ENCODE assay signal across 1 cellular context in the genomic region with DNA sequence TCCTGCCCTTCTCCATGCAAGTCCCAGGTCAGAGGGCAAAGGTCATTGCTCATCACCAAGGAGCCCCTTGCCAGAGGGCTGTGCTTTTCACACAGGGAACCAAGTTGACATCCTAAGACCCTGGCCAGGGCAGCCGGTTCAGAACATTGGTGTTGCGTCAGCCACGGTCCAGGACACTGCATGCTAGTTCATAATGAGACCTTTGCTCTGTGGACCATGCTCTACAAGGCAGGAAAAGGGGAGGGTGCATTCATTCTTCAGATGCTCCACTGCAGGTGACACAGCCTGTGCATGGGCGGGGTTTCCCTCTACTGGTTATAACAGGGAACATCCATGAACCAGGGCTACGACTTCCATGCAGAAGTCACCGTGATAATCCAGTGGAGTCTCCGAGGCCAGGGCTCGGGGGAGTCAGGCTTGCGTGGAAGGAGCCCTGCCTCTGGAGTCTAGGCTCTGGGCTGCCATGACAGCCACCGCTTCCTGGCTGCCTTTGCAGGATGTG.
TF ChIP-seq lines count a peak whose summit lies in the region.

No MANE protein-coding gene starts in this region.

TF ChIP-seq in GM23338, 12 proteins besides CTCF, POLR2A, EP300 and RAD21 (continued from another document):
- TF ChIP-seq, protein P1, sequence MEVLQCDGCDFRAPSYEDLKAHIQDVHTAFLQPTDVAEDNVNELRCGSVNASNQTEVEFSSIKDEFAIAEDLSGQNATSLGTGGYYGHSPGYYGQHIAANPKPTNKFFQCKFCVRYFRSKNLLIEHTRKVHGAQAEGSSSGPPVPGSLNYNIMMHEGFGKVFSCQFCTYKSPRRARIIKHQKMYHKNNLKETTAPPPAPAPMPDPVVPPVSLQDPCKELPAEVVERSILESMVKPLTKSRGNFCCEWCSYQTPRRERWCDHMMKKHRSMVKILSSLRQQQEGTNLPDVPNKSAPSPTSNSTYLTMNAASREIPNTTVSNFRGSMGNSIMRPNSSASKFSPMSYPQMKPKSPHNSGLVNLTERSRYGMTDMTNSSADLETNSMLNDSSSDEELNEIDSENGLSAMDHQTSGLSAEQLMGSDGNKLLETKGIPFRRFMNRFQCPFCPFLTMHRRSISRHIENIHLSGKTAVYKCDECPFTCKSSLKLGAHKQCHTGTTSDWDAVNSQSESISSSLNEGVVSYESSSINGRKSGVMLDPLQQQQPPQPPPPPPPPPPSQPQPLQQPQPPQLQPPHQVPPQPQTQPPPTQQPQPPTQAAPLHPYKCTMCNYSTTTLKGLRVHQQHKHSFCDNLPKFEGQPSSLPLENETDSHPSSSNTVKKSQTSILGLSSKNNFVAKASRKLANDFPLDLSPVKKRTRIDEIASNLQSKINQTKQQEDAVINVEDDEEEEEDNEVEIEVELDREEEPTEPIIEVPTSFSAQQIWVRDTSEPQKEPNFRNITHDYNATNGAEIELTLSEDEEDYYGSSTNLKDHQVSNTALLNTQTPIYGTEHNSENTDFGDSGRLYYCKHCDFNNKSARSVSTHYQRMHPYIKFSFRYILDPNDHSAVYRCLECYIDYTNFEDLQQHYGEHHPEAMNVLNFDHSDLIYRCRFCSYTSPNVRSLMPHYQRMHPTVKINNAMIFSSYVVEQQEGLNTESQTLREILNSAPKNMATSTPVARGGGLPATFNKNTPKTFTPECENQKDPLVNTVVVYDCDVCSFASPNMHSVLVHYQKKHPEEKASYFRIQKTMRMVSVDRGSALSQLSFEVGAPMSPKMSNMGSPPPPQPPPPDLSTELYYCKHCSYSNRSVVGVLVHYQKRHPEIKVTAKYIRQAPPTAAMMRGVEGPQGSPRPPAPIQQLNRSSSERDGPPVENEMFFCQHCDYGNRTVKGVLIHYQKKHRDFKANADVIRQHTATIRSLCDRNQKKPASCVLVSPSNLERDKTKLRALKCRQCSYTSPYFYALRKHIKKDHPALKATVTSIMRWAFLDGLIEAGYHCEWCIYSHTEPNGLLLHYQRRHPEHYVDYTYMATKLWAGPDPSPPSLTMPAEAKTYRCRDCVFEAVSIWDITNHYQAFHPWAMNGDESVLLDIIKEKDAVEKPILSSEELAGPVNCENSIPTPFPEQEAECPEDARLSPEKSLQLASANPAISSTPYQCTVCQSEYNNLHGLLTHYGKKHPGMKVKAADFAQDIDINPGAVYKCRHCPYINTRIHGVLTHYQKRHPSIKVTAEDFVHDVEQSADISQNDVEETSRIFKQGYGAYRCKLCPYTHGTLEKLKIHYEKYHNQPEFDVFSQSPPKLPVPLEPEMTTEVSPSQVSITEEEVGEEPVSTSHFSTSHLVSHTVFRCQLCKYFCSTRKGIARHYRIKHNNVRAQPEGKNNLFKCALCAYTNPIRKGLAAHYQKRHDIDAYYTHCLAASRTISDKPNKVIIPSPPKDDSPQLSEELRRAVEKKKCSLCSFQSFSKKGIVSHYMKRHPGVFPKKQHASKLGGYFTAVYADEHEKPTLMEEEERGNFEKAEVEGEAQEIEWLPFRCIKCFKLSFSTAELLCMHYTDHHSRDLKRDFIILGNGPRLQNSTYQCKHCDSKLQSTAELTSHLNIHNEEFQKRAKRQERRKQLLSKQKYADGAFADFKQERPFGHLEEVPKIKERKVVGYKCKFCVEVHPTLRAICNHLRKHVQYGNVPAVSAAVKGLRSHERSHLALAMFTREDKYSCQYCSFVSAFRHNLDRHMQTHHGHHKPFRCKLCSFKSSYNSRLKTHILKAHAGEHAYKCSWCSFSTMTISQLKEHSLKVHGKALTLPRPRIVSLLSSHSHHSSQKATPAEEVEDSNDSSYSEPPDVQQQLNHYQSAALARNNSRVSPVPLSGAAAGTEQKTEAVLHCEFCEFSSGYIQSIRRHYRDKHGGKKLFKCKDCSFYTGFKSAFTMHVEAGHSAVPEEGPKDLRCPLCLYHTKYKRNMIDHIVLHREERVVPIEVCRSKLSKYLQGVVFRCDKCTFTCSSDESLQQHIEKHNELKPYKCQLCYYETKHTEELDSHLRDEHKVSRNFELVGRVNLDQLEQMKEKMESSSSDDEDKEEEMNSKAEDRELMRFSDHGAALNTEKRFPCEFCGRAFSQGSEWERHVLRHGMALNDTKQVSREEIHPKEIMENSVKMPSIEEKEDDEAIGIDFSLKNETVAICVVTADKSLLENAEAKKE (CRISPR knock-in tag; IDR thresholded peaks at IDR 0.05) = no peak
- TF ChIP-seq JUNB (IDR thresholded peaks at IDR 0.05; ENCODE audit: unreplicated experiment) = no peak
- no peak for TF ChIP-seq STAT1 (IDR thresholded peaks at IDR 0.05; ENCODE audit: unreplicated experiment)
- TF ChIP-seq NANOG (IDR thresholded peaks at IDR 0.05; ENCODE audit: borderline replicate concordance) = no peak
- no peak for TF ChIP-seq ZNF114 (CRISPR knock-in tag; IDR thresholded peaks at IDR 0.05)
- TF ChIP-seq, protein P2, sequence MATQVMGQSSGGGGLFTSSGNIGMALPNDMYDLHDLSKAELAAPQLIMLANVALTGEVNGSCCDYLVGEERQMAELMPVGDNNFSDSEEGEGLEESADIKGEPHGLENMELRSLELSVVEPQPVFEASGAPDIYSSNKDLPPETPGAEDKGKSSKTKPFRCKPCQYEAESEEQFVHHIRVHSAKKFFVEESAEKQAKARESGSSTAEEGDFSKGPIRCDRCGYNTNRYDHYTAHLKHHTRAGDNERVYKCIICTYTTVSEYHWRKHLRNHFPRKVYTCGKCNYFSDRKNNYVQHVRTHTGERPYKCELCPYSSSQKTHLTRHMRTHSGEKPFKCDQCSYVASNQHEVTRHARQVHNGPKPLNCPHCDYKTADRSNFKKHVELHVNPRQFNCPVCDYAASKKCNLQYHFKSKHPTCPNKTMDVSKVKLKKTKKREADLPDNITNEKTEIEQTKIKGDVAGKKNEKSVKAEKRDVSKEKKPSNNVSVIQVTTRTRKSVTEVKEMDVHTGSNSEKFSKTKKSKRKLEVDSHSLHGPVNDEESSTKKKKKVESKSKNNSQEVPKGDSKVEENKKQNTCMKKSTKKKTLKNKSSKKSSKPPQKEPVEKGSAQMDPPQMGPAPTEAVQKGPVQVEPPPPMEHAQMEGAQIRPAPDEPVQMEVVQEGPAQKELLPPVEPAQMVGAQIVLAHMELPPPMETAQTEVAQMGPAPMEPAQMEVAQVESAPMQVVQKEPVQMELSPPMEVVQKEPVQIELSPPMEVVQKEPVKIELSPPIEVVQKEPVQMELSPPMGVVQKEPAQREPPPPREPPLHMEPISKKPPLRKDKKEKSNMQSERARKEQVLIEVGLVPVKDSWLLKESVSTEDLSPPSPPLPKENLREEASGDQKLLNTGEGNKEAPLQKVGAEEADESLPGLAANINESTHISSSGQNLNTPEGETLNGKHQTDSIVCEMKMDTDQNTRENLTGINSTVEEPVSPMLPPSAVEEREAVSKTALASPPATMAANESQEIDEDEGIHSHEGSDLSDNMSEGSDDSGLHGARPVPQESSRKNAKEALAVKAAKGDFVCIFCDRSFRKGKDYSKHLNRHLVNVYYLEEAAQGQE (IDR thresholded peaks at IDR 0.05; ENCODE audit: unreplicated experiment) = no peak
- TF ChIP-seq ZNF331 (CRISPR knock-in tag; IDR thresholded peaks at IDR 0.05; ENCODE audit: low read depth) = no peak
- TF ChIP-seq CREB1 (CRISPR knock-in tag; IDR thresholded peaks at IDR 0.05; ENCODE audit: low read depth) = no peak
- TF ChIP-seq EZH2phosphoT487 (IDR thresholded peaks at IDR 0.05; ENCODE audit: unreplicated experiment) = no peak
- no peak for TF ChIP-seq POLR2AphosphoS5 (IDR thresholded peaks at IDR 0.05; ENCODE audit: low read depth)
- TF ChIP-seq, protein P3, sequence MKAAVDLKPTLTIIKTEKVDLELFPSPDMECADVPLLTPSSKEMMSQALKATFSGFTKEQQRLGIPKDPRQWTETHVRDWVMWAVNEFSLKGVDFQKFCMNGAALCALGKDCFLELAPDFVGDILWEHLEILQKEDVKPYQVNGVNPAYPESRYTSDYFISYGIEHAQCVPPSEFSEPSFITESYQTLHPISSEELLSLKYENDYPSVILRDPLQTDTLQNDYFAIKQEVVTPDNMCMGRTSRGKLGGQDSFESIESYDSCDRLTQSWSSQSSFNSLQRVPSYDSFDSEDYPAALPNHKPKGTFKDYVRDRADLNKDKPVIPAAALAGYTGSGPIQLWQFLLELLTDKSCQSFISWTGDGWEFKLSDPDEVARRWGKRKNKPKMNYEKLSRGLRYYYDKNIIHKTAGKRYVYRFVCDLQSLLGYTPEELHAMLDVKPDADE (IDR thresholded peaks at IDR 0.05) = no peak
